Comparison of ENCODE assay signal across 21 cellular contexts in the genomic region with DNA sequence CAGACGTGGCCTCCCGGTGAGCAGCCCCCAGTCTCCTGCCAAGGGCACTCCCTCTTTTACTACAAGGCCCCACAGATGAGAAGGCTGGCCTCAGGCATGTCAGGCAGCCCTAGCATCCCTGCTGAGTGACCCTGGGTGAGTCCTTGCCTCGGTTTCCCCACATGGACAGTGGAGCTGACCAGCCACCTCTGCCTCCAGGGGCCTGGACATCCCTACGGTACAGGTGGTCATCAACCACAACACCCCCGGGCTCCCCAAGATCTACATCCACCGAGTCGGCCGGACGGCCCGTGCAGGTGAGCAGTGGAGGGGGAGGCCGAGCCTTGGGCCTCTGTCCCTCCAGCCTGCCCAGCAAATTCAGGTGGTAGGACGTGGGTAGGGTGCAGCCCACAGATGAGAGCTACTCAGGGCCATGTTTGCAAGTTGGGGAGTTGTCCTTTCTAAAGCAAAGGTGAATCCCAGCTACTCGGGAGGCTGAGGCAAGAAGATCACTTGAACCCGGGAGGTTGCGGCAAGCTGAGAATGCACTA. TPM values are rescaled to one million over a fixed set of nuclear protein-coding genes. Genes with fewer than 3 reads are reported as not detected.
"Had no signal": no experiment of that assay in that cellular context is flagged by ENCODE, and none has a peak within 500 bp of the region (broad histone marks: within the 10 kb centered on the region; RNA-seq: fewer than 3 reads in every experiment).

No MANE protein-coding gene starts in this region.

- H3K27ac Mint-ChIP-seq: dendritic cell treated with granulocyte-macrophage colony-stimulating factor and Interleukin-4, amounts not matched to agents 40 ng/mL and 50 ng/mL, for 4 days; effector memory CD8-positive, alpha-beta T cell; type B pancreatic cell had no signal

- H3K27ac ChIP-seq: foreskin keratinocyte, heart left ventricle, parathyroid adenoma, sigmoid colon, skin epidermis, thyroid gland had no signal

- H3K9me3 ChIP-seq: heart left ventricle, mucosa of descending colon, sigmoid colon, thyroid gland had no signal

- H2AFZ ChIP-seq: parathyroid adenoma had no signal

- H3K9me3 Mint-ChIP-seq: dendritic cell treated with granulocyte-macrophage colony-stimulating factor and Interleukin-4, amounts not matched to agents 40 ng/mL and 50 ng/mL, for 4 days; effector memory CD8-positive, alpha-beta T cell; naive thymus-derived CD8-positive, alpha-beta T cell; type B pancreatic cell had no signal

- DNase-seq: cerebellar nuclear complex; effector memory CD8-positive, alpha-beta T cell; erythroblast; foreskin keratinocyte; heart left ventricle; hippocampal formation; islet precursor cell; mammary epithelial cell; mucosa of descending colon; naive thymus-derived CD8-positive, alpha-beta T cell; sigmoid colon; stimulated activated naive CD4-positive, alpha-beta T cell treated with Interleukin-2 at 50 U/mL for 16 hours; thyroid gland had no signal

- H3K9ac ChIP-seq: parathyroid adenoma had no signal

- ATAC-seq: effector memory CD8-positive, alpha-beta T cell; foreskin keratinocyte; heart left ventricle; left lobe of liver; mucosa of descending colon; naive thymus-derived CD8-positive, alpha-beta T cell had no signal

- H3K4me1 ChIP-seq: foreskin keratinocyte had no signal

- H3K27me3 ChIP-seq: foreskin keratinocyte, heart left ventricle, sigmoid colon, thyroid gland had no signal

- H3K4me3 ChIP-seq: heart left ventricle, mucosa of descending colon, sigmoid colon, skin epidermis, thyroid gland had no signal

- H3K27me3 Mint-ChIP-seq: dendritic cell treated with granulocyte-macrophage colony-stimulating factor and Interleukin-4, amounts not matched to agents 40 ng/mL and 50 ng/mL, for 4 days; effector memory CD8-positive, alpha-beta T cell; naive thymus-derived CD8-positive, alpha-beta T cell; type B pancreatic cell had no signal

- H3K4me3 Mint-ChIP-seq: dendritic cell treated with granulocyte-macrophage colony-stimulating factor and Interleukin-4, amounts not matched to agents 40 ng/mL and 50 ng/mL, for 4 days; effector memory CD8-positive, alpha-beta T cell had no signal

- FAIRE-seq: colon, endothelial cell of umbilical vein, urothelium cell line had no signal

RNA-seq across cellular contexts. Expression of gene HOMER3, which starts 16.3 kb away (rescaled TPM):
- polyA plus RNA-seq: naive thymus-derived CD8-positive, alpha-beta T cell had no signal

RNA-seq across cellular contexts. Expression of gene CERS1, which starts 28.8 kb away (rescaled TPM):
- total RNA-seq: naive thymus-derived CD8-positive, alpha-beta T cell had no signal
- polyA plus RNA-seq: naive thymus-derived CD8-positive, alpha-beta T cell had no signal
